In the genomic region with DNA sequence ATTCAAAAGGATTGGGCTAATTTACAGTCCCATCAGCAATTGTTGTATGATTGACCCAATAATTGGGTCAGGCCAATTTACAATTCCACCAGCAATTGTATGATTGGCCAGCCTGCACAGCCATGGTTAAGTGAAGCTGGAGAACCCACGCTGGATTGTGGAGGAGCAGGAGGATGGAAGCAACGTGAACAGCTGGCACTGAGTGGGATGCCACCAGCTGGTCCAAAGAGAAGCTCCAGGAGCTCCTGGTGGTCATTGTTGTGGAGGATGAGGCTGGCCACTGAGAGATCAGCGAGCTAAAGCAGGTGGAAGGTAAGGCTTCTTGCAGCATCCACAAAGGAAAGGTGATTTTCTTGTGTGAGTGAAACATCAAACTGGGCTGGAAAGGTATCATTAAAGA, we compare ENCODE assay signal across 4 cellular contexts. TPM values are rescaled to one million over a fixed set of nuclear protein-coding genes. Genes with fewer than 3 reads are reported as not detected.
"Had no signal": no experiment of that assay in that cellular context is flagged by ENCODE, and none has a peak within 500 bp of the region (broad histone marks: within the 10 kb centered on the region; RNA-seq: fewer than 3 reads in every experiment).

No MANE protein-coding gene starts in this region.

- H3K4me3 ChIP-seq: GM12878 had no signal

- DNase-seq: GDM1, GF-D8 had no signal

RNA-seq across cellular contexts. Expression of a gene that starts 56.8 kb away (rescaled TPM):
- total RNA-seq: G401 had no signal
- polyA plus RNA-seq: GM12878 had no signal
